ENCODE assay signal across 1 cellular context in the genomic region with DNA sequence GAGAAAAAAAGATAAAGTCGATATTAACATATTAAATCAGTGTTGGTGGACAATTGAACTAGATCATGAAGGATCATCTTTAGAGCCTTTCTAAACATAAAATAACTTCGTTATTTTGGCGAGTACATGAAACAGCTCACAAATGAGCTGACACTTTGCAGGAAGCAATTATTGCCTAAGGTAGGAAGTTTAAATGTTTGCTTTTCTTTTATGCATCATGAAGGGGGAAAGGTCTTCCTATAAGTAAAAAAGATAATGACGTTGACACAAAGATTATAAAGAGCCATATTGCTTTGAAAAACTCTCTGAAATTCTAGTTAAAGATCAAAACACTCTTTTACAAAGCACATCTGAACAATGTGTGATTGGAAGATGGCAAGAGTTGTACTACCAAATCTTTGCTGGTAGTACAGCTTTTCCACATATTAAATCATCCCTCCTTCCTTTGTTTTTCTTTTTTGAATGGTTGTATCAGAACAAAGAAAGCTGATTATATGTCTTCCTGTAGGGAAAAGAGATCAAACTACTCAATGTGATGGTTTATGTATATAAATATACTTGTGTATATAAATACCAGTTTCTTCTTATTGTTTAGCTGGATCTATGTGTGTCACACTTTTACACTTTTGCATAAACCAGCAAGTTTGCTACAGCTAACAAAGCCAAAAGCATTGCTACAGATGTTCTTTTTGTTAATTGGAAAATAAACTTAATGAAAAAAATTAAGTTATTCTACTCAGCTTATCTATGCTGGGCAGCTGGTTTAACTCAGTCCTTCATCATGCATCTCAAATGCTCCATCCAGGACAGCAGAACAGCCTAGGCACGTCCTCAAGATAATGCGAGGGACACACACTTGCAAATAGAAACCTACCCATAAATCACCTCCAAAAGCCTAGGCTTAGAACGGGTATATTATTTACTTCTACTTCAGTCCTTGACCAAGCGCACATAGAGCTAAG.
TF ChIP-seq lines count a peak whose summit lies in the region.

No MANE protein-coding gene starts in this region.

TF ChIP-seq in HepG2, 621 proteins besides CTCF, POLR2A, EP300 and RAD21 (continued from another document and continues in another):
- TF ChIP-seq, protein P1, sequence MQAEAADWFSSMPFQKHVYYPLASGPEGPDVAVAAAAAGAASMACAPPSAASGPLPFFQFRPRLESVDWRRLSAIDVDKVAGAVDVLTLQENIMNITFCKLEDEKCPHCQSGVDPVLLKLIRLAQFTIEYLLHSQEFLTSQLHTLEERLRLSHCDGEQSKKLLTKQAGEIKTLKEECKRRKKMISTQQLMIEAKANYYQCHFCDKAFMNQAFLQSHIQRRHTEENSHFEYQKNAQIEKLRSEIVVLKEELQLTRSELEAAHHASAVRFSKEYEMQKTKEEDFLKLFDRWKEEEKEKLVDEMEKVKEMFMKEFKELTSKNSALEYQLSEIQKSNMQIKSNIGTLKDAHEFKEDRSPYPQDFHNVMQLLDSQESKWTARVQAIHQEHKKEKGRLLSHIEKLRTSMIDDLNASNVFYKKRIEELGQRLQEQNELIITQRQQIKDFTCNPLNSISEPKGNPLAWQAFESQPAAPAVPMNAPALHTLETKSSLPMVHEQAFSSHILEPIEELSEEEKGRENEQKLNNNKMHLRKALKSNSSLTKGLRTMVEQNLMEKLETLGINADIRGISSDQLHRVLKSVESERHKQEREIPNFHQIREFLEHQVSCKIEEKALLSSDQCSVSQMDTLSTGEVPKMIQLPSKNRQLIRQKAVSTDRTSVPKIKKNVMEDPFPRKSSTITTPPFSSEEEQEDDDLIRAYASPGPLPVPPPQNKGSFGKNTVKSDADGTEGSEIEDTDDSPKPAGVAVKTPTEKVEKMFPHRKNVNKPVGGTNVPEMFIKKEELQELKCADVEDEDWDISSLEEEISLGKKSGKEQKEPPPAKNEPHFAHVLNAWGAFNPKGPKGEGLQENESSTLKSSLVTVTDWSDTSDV (CRISPR knock-in tag; IDR thresholded peaks at IDR 0.05) = no peak
- TF ChIP-seq NCOA2 (CRISPR knock-in tag; IDR thresholded peaks at IDR 0.05) = peak; percentile 98
- TF ChIP-seq GATAD2A (CRISPR knock-in tag; IDR thresholded peaks at IDR 0.05) = peak; percentile 88
- TF ChIP-seq AHDC1 (CRISPR knock-in tag; IDR thresholded peaks at IDR 0.05; ENCODE audit: borderline replicate concordance) = peak; percentile 98
- no peak for TF ChIP-seq ZNF451 (CRISPR knock-in tag; IDR thresholded peaks at IDR 0.05)
- TF ChIP-seq ZNF362 (CRISPR knock-in tag; IDR thresholded peaks at IDR 0.05; ENCODE audit: borderline replicate concordance) = peak; percentile 57; the same call in 1 of the 2 replicates
- no peak for TF ChIP-seq POLR2G (IDR thresholded peaks at IDR 0.05; ENCODE audit: low read depth, low read length)
- TF ChIP-seq, protein P2, sequence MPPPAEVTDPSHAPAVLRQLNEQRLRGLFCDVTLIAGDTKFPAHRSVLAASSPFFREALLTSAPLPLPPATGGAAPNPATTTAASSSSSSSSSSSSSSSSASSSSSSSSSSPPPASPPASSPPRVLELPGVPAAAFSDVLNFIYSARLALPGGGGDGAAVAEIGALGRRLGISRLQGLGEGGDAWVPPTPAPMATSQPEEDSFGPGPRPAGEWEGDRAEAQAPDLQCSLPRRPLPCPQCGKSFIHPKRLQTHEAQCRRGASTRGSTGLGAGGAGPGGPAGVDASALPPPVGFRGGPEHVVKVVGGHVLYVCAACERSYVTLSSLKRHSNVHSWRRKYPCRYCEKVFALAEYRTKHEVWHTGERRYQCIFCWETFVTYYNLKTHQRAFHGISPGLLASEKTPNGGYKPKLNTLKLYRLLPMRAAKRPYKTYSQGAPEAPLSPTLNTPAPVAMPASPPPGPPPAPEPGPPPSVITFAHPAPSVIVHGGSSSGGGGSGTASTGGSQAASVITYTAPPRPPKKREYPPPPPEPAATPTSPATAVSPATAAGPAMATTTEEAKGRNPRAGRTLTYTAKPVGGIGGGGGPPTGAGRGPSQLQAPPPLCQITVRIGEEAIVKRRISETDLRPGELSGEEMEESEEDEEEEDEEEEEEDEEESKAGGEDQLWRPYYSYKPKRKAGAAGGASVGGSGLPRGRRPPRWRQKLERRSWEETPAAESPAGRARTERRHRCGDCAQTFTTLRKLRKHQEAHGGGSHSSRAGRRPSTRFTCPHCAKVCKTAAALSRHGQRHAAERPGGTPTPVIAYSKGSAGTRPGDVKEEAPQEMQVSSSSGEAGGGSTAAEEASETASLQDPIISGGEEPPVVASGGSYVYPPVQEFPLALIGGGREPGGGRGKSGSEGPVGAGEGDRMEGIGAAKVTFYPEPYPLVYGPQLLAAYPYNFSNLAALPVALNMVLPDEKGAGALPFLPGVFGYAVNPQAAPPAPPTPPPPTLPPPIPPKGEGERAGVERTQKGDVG (CRISPR knock-in tag; IDR thresholded peaks at IDR 0.05; ENCODE audit: borderline replicate concordance) = no peak
- TF ChIP-seq ZNF7 (CRISPR knock-in tag; IDR thresholded peaks at IDR 0.05) = no peak
- no peak for TF ChIP-seq SP140L (CRISPR knock-in tag; IDR thresholded peaks at IDR 0.05; ENCODE audit: borderline replicate concordance)
- no peak for TF ChIP-seq GABPA (IDR thresholded peaks at IDR 0.05; ENCODE audit: low read depth, low read length)
- peak; percentile 46 for TF ChIP-seq GABPA (CRISPR knock-in tag; IDR thresholded peaks at IDR 0.05; ENCODE audit: low read depth)
- TF ChIP-seq, protein P3, sequence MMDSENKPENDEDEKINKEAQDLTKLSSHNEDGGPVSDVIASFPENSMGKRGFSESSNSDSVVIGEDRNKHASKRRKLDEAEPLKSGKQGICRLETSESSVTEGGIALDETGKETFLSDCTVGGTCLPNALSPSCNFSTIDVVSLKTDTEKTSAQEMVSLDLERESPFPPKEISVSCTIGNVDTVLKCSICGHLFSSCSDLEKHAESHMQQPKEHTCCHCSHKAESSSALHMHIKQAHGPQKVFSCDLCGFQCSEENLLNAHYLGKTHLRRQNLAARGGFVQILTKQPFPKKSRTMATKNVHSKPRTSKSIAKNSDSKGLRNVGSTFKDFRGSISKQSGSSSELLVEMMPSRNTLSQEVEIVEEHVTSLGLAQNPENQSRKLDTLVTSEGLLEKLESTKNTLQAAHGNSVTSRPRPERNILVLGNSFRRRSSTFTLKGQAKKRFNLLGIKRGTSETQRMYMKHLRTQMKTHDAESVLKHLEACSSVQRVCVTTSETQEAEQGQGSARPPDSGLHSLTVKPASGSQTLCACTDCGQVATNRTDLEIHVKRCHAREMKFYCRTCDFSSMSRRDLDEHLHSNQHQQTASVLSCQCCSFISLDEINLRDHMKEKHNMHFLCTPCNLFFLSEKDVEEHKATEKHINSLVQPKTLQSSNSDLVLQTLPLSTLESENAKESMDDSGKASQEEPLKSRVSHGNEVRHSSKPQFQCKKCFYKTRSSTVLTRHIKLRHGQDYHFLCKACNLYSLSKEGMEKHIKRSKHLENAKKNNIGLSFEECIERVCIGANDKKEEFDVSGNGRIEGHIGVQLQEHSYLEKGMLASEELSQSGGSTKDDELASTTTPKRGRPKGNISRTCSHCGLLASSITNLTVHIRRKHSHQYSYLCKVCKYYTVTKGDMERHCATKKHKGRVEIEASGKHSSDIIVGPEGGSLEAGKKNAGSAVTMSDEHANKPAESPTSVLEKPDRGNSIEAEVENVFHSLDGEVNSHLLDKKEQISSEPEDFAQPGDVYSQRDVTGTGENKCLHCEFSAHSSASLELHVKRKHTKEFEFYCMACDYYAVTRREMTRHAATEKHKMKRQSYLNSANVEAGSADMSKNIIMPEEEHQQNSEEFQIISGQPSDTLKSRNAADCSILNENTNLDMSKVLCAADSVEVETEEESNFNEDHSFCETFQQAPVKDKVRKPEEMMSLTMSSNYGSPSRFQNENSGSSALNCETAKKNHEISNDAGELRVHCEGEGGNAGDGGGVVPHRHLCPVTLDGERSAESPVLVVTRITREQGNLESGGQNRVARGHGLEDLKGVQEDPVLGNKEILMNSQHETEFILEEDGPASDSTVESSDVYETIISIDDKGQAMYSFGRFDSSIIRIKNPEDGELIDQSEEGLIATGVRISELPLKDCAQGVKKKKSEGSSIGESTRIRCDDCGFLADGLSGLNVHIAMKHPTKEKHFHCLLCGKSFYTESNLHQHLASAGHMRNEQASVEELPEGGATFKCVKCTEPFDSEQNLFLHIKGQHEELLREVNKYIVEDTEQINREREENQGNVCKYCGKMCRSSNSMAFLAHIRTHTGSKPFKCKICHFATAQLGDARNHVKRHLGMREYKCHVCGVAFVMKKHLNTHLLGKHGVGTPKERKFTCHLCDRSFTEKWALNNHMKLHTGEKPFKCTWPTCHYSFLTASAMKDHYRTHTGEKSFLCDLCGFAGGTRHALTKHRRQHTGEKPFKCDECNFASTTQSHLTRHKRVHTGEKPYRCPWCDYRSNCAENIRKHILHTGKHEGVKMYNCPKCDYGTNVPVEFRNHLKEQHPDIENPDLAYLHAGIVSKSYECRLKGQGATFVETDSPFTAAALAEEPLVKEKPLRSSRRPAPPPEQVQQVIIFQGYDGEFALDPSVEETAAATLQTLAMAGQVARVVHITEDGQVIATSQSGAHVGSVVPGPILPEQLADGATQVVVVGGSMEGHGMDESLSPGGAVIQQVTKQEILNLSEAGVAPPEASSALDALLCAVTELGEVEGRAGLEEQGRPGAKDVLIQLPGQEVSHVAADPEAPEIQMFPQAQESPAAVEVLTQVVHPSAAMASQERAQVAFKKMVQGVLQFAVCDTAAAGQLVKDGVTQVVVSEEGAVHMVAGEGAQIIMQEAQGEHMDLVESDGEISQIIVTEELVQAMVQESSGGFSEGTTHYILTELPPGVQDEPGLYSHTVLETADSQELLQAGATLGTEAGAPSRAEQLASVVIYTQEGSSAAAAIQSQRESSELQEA (CRISPR knock-in tag; IDR thresholded peaks at IDR 0.05; ENCODE audit: not compliant biosample characterization) = no peak
- TF ChIP-seq, protein P4, sequence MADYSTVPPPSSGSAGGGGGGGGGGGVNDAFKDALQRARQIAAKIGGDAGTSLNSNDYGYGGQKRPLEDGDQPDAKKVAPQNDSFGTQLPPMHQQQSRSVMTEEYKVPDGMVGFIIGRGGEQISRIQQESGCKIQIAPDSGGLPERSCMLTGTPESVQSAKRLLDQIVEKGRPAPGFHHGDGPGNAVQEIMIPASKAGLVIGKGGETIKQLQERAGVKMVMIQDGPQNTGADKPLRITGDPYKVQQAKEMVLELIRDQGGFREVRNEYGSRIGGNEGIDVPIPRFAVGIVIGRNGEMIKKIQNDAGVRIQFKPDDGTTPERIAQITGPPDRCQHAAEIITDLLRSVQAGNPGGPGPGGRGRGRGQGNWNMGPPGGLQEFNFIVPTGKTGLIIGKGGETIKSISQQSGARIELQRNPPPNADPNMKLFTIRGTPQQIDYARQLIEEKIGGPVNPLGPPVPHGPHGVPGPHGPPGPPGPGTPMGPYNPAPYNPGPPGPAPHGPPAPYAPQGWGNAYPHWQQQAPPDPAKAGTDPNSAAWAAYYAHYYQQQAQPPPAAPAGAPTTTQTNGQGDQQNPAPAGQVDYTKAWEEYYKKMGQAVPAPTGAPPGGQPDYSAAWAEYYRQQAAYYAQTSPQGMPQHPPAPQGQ (CRISPR knock-in tag; IDR thresholded peaks at IDR 0.05; ENCODE audit: borderline replicate concordance) = no peak
- TF ChIP-seq, protein P5, sequence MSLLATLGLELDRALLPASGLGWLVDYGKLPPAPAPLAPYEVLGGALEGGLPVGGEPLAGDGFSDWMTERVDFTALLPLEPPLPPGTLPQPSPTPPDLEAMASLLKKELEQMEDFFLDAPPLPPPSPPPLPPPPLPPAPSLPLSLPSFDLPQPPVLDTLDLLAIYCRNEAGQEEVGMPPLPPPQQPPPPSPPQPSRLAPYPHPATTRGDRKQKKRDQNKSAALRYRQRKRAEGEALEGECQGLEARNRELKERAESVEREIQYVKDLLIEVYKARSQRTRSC (CRISPR knock-in tag; IDR thresholded peaks at IDR 0.05; ENCODE audit: low read depth) = no peak
- peak; percentile 40; the same call in 1 of the 2 replicates for TF ChIP-seq JUNB (CRISPR knock-in tag; IDR thresholded peaks at IDR 0.05; ENCODE audit: borderline replicate concordance)
- TF ChIP-seq ZNF12 (CRISPR knock-in tag; IDR thresholded peaks at IDR 0.05) = 0 out of 2 replicates have a peak, but pooled peaks have one; percentile 45
- TF ChIP-seq KDM1A (CRISPR knock-in tag; IDR thresholded peaks at IDR 0.05) = 0 out of 2 replicates have a peak, but pooled peaks have one; percentile 29
- no peak for TF ChIP-seq ZNF263 (CRISPR knock-in tag; IDR thresholded peaks at IDR 0.05)
- TF ChIP-seq GABPB1 (CRISPR knock-in tag; IDR thresholded peaks at IDR 0.05) = no peak
- TF ChIP-seq ARID2 (CRISPR knock-in tag; IDR thresholded peaks at IDR 0.05; ENCODE audit: borderline replicate concordance) = no peak
- no peak for TF ChIP-seq ZNF33B (CRISPR knock-in tag; IDR thresholded peaks at IDR 0.05)
- peak; percentile 51; the same call in 1 of the 2 replicates for TF ChIP-seq ZNF614 (CRISPR knock-in tag; IDR thresholded peaks at IDR 0.05; ENCODE audit: borderline replicate concordance)
